In genomic region chr4:74402692-74403460, GRCh38 we compare ENCODE assay signal across 12 cellular contexts. TPM values are rescaled to one million over a fixed set of nuclear protein-coding genes. Genes with fewer than 3 reads are reported as not detected.
A peak's percentile ranks its signal among the peaks of the same experiment; 100 is the strongest.
DNase-seq lines count a peak whose midpoint lies in the region; ATAC-seq and TF ChIP-seq lines count a peak whose summit lies in the region.
"Had no signal": no experiment of that assay in that cellular context is flagged by ENCODE, and none has a peak within 500 bp of the region (broad histone marks: within the 10 kb centered on the region; RNA-seq: fewer than 3 reads in every experiment).

No MANE protein-coding gene starts in this region.

- H3K4me1 ChIP-seq in mucosa of descending colon (ENCODE audit: low read depth) = no peaks in the 10 kb centered on the region

- H3K4me3 ChIP-seq in mucosa of descending colon = no peak overlapping the region

- ATAC-seq in HG02642 (IDR thresholded peaks at IDR 0.05; ENCODE audit: poor library complexity, unreplicated experiment) (peak; percentile 90), HG03460 (IDR thresholded peaks at IDR 0.05; ENCODE audit: unreplicated experiment) (peak; percentile 94), mucosa of descending colon (peak; percentile 23)

- DNase-seq in GM19238 (ENCODE audit: insufficient read length, low spot score) (peak; percentile 1), mucosa of descending colon (no peak), NCI-H2029 (lab: John Stamatoyannopoulos, UW) (no peak), NCI-H748 (lab: John Stamatoyannopoulos, UW; ENCODE audit: unreplicated experiment) (no peak)
- no peak for DNase-seq in activated T-helper 2 cell treated with anti-CD3 and anti-CD28 coated beads, Interferon-gamma antibody, Interleukin-2, Interleukin-4, amounts not matched to agents 10 μg/mL and 5 μg/mL and 100 μg/mL, durations not matched to agents 14 hours and 24 hours and 36 hours (ENCODE audit: low spot score)
- DNase-seq in activated CD4-positive, alpha-beta T cell treated with anti-CD3 and anti-CD28 coated beads, Interleukin-2, amount 10 ng/mL, durations not matched to agents 24 days and 14 days = no peak
- DNase-seq: activated naive CD8-positive, alpha-beta T cell treated with anti-CD3 and anti-CD28 coated beads for 36 hours; posterior cingulate gyrus had no signal

- TF ChIP-seq CTCF in mucosa of descending colon (IDR thresholded peaks at IDR 0.05) = no peak

- no peaks in the 10 kb centered on the region for H3K36me3 ChIP-seq in mucosa of descending colon (ENCODE audit: low read depth)

- no peaks in the 10 kb centered on the region for H3K9me3 ChIP-seq in mucosa of descending colon

- H3K4me1 Mint-ChIP-seq in activated T-helper 2 cell treated with anti-CD3 and anti-CD28 coated beads, Interferon-gamma antibody, Interleukin-2, Interleukin-4, amounts not matched to agents 10 μg/mL and 5 μg/mL and 100 μg/mL, durations not matched to agents 14 hours and 24 hours and 36 hours (ENCODE audit: low read depth) = peaks cover 2% of the 10 kb centered on the region
- H3K4me1 Mint-ChIP-seq in activated CD4-positive, alpha-beta T cell treated with anti-CD3 and anti-CD28 coated beads, Interleukin-2, amount 10 ng/mL, durations not matched to agents 24 days and 14 days = peaks cover 6% of the 10 kb centered on the region

- no peaks in the 10 kb centered on the region for H3K36me3 Mint-ChIP-seq in activated T-helper 2 cell treated with anti-CD3 and anti-CD28 coated beads, Interferon-gamma antibody, Interleukin-2, Interleukin-4, amounts not matched to agents 10 μg/mL and 5 μg/mL and 100 μg/mL, durations not matched to agents 14 hours and 24 hours and 36 hours (ENCODE audit: low read depth)
- H3K36me3 Mint-ChIP-seq in activated CD4-positive, alpha-beta T cell treated with anti-CD3 and anti-CD28 coated beads, Interleukin-2, amount 10 ng/mL, durations not matched to agents 24 days and 14 days (ENCODE audit: low read depth) = no peaks in the 10 kb centered on the region
- H3K36me3 Mint-ChIP-seq: activated naive CD8-positive, alpha-beta T cell treated with anti-CD3 and anti-CD28 coated beads for 36 hours had no signal

- H3K9me3 Mint-ChIP-seq in activated T-helper 2 cell treated with anti-CD3 and anti-CD28 coated beads, Interferon-gamma antibody, Interleukin-2, Interleukin-4, amounts not matched to agents 10 μg/mL and 5 μg/mL and 100 μg/mL, durations not matched to agents 14 hours and 24 hours and 36 hours = no peaks in the 10 kb centered on the region
- no peaks in the 10 kb centered on the region for H3K9me3 Mint-ChIP-seq in activated CD4-positive, alpha-beta T cell treated with anti-CD3 and anti-CD28 coated beads, Interleukin-2, amount 10 ng/mL, durations not matched to agents 24 days and 14 days

- H3K4me3 Mint-ChIP-seq in activated T-helper 2 cell treated with anti-CD3 and anti-CD28 coated beads, Interferon-gamma antibody, Interleukin-2, Interleukin-4, amounts not matched to agents 10 μg/mL and 5 μg/mL and 100 μg/mL, durations not matched to agents 14 hours and 24 hours and 36 hours (ENCODE audit: low read depth) = no peak overlapping the region
- H3K4me3 Mint-ChIP-seq in activated CD4-positive, alpha-beta T cell treated with anti-CD3 and anti-CD28 coated beads, Interleukin-2, amount 10 ng/mL, durations not matched to agents 24 days and 14 days = no peak overlapping the region
- H3K4me3 Mint-ChIP-seq: activated naive CD8-positive, alpha-beta T cell treated with anti-CD3 and anti-CD28 coated beads for 36 hours had no signal

- peaks cover 9% of the 10 kb centered on the region for H3K27me3 Mint-ChIP-seq in activated T-helper 2 cell treated with anti-CD3 and anti-CD28 coated beads, Interferon-gamma antibody, Interleukin-2, Interleukin-4, amounts not matched to agents 10 μg/mL and 5 μg/mL and 100 μg/mL, durations not matched to agents 14 hours and 24 hours and 36 hours (ENCODE audit: low read depth)
- peaks cover 5% of the 10 kb centered on the region for H3K27me3 Mint-ChIP-seq in activated CD4-positive, alpha-beta T cell treated with anti-CD3 and anti-CD28 coated beads, Interleukin-2, amount 10 ng/mL, durations not matched to agents 24 days and 14 days
- H3K27me3 Mint-ChIP-seq: activated naive CD8-positive, alpha-beta T cell treated with anti-CD3 and anti-CD28 coated beads for 36 hours had no signal

- intact Hi-C loops in mucosa of descending colon (cut with DNase I, micrococcal nuclease) = no loop called here
- intact Hi-C loops in activated T-helper 2 cell treated with anti-CD3 and anti-CD28 coated beads, Interferon-gamma antibody, Interleukin-2, Interleukin-4, amounts not matched to agents 10 μg/mL and 5 μg/mL and 100 μg/mL, durations not matched to agents 14 hours and 24 hours and 36 hours (cut with micrococcal nuclease) = no loop called here
- intact Hi-C loops in activated CD4-positive, alpha-beta T cell treated with anti-CD3 and anti-CD28 coated beads, Interleukin-2, amount 10 ng/mL, durations not matched to agents 24 days and 14 days (cut with micrococcal nuclease) = no loop called here

- H3K27ac Mint-ChIP-seq in activated T-helper 2 cell treated with anti-CD3 and anti-CD28 coated beads, Interferon-gamma antibody, Interleukin-2, Interleukin-4, amounts not matched to agents 10 μg/mL and 5 μg/mL and 100 μg/mL, durations not matched to agents 14 hours and 24 hours and 36 hours = no peak overlapping the region
- no peak overlapping the region for H3K27ac Mint-ChIP-seq in activated CD4-positive, alpha-beta T cell treated with anti-CD3 and anti-CD28 coated beads, Interleukin-2, amount 10 ng/mL, durations not matched to agents 24 days and 14 days
- H3K27ac Mint-ChIP-seq: activated naive CD8-positive, alpha-beta T cell treated with anti-CD3 and anti-CD28 coated beads for 36 hours had no signal

RNA-seq across cellular contexts. Expression of gene EREG, which starts 37.9 kb away (rescaled TPM):
- 1 to 10 TPM; 1.5 to 8.8 (median 2.3) TPM for total RNA-seq in mucosa of descending colon
- not detected in 2 replicates for total RNA-seq in activated T-helper 2 cell treated with anti-CD3 and anti-CD28 coated beads, Interferon-gamma antibody, Interleukin-2, Interleukin-4, amounts not matched to agents 10 μg/mL and 5 μg/mL and 100 μg/mL, durations not matched to agents 14 hours and 24 hours and 36 hours
- total RNA-seq in activated CD4-positive, alpha-beta T cell treated with anti-CD3 and anti-CD28 coated beads, Interleukin-2, amount 10 ng/mL, durations not matched to agents 24 days and 14 days = not detected in 2 replicates
- total RNA-seq: activated naive CD8-positive, alpha-beta T cell treated with anti-CD3 and anti-CD28 coated beads for 36 hours; H1; OCI-LY7 had no signal

RNA-seq across cellular contexts. Expression of gene AREG, which starts 42.1 kb away (rescaled TPM):
- total RNA-seq in mucosa of descending colon = 10 to 100 TPM; 16.9 to 26.2 (median 18.9) TPM
- 1.3 and 1.7 TPM in 2 replicates for total RNA-seq in activated T-helper 2 cell treated with anti-CD3 and anti-CD28 coated beads, Interferon-gamma antibody, Interleukin-2, Interleukin-4, amounts not matched to agents 10 μg/mL and 5 μg/mL and 100 μg/mL, durations not matched to agents 14 hours and 24 hours and 36 hours
- total RNA-seq in activated CD4-positive, alpha-beta T cell treated with anti-CD3 and anti-CD28 coated beads, Interleukin-2, amount 10 ng/mL, durations not matched to agents 24 days and 14 days = 1.4 TPM in 2 replicates
- total RNA-seq: H1, OCI-LY7 had no signal

Comparison
In these comparisons a context has a peak if more than half of its experiments do, and no peak if none do; other contexts are left out.
1. ATAC-seq: peak in every context shown above with its lines; median percentile 94 in HG03460; 90 in HG02642; 23 in mucosa of descending colon.